Comparison of ENCODE assay signal across 14 cellular contexts in genomic region chr13:91922969-91923592, GRCh38.
DNase-seq lines count a peak whose midpoint lies in the region; ATAC-seq and TF ChIP-seq lines count a peak whose summit lies in the region.
"Had no signal": no experiment of that assay in that cellular context is flagged by ENCODE, and none has a peak within 500 bp of the region (broad histone marks: within the 10 kb centered on the region; RNA-seq: fewer than 3 reads in every experiment).

No MANE protein-coding gene starts in this region.

- CTCF ChIA-PET in WTC11 (lab: Charles Lee): no interaction called here

- TF ChIP-seq EP300 in Ishikawa (IDR thresholded peaks at IDR 0.05; ENCODE audit: borderline replicate concordance): no peak

- TF ChIP-seq CTCF in GM12865 (IDR thresholded peaks at IDR 0.05; ENCODE audit: insufficient read depth, low read depth, low read length, missing control alignments) (peak; percentile 5), WTC11 (IDR thresholded peaks at IDR 0.05) (no peak), mesothelial cell of epicardium (IDR thresholded peaks at IDR 0.05; ENCODE audit: unreplicated experiment) (peak; percentile 50), coronary artery (IDR thresholded peaks at IDR 0.05) (no peak)

- H3K4me3 Mint-ChIP-seq in WTC11 (no peak overlapping the region), mesothelial cell of epicardium (no peak overlapping the region)
- H3K4me3 Mint-ChIP-seq: CD4-positive, CD25-positive, alpha-beta regulatory T cell; central memory CD8-positive, alpha-beta T cell had no signal

- POLR2A ChIA-PET in WTC11 (lab: Charles Lee): no interaction called here

- peak; percentile 30 for TF ChIP-seq RAD21 in Ishikawa (IDR thresholded peaks at IDR 0.05; ENCODE audit: low read depth)

- H3K27me3 Mint-ChIP-seq in WTC11 (ENCODE audit: low read depth) (no peaks in the 10 kb centered on the region; the same call in 1 of the 2 replicates), mesothelial cell of epicardium (ENCODE audit: low read depth) (peaks cover 8% of the 10 kb centered on the region)
- H3K27me3 Mint-ChIP-seq: CD4-positive, CD25-positive, alpha-beta regulatory T cell; central memory CD8-positive, alpha-beta T cell had no signal

- H3K27ac Mint-ChIP-seq in WTC11: no peak overlapping the region
- no peak overlapping the region for H3K27ac Mint-ChIP-seq in mesothelial cell of epicardium
- H3K27ac Mint-ChIP-seq: CD4-positive, CD25-positive, alpha-beta regulatory T cell had no signal

- H3K4me3 ChIP-seq in GM12865 (ENCODE audit: low read depth, low read length): no peak overlapping the region
- no peak overlapping the region for H3K4me3 ChIP-seq in coronary artery
- H3K4me3 ChIP-seq: HAP-1 had no signal

- H3K9me3 Mint-ChIP-seq in WTC11: no peaks in the 10 kb centered on the region
- no peaks in the 10 kb centered on the region for H3K9me3 Mint-ChIP-seq in mesothelial cell of epicardium

- H3K36me3 Mint-ChIP-seq in WTC11: no peaks in the 10 kb centered on the region
- no peaks in the 10 kb centered on the region for H3K36me3 Mint-ChIP-seq in mesothelial cell of epicardium
- H3K36me3 Mint-ChIP-seq: CD4-positive, CD25-positive, alpha-beta regulatory T cell had no signal

- H3K4me1 Mint-ChIP-seq in WTC11 (no peaks in the 10 kb centered on the region), mesothelial cell of epicardium (peaks cover 2% of the 10 kb centered on the region)
- H3K4me1 Mint-ChIP-seq: CD4-positive, CD25-positive, alpha-beta regulatory T cell; central memory CD8-positive, alpha-beta T cell had no signal

- DNase-seq in GM12865 (ENCODE audit: low read depth): no peak
- DNase-seq in WTC11 (ENCODE audit: low spot score): no peak
- no peak for DNase-seq in mesothelial cell of epicardium (ENCODE audit: low spot score in 2 of 2, unreplicated experiment in 2 of 2)
- DNase-seq in T-helper 1 cell: no peak
- DNase-seq in GM19238 (ENCODE audit: insufficient read length, low spot score): no peak
- DNase-seq in NCI-H524 treated with DMSO at 0.1 percent for 48 hours (lab: John Stamatoyannopoulos, UW): no peak
- DNase-seq in coronary artery (ENCODE audit: low spot score): no peak
- DNase-seq: CD4-positive, CD25-positive, alpha-beta regulatory T cell; NCI-H446 had no signal

- peak; percentile 87 for ATAC-seq in WTC11

- no peak overlapping the region for H3K27ac ChIP-seq in coronary artery
- H3K27ac ChIP-seq: HL-60, neutrophil had no signal

TF ChIP-seq in Ishikawa, 13 proteins besides CTCF, POLR2A, EP300 and RAD21:
- TF ChIP-seq CEBPB (IDR thresholded peaks at IDR 0.05) (no peak), FOXM1 (IDR thresholded peaks at IDR 0.05; ENCODE audit: borderline replicate concordance, low read depth) (no peak), EGR1 (IDR thresholded peaks at IDR 0.05) (no peak), TCF12 (IDR thresholded peaks at IDR 0.05; ENCODE audit: low read depth) (no peak), ZBTB7A (IDR thresholded peaks at IDR 0.05; ENCODE audit: low read depth) (no peak), USF1 (IDR thresholded peaks at IDR 0.05) (no peak), TEAD4 (IDR thresholded peaks at IDR 0.05) (no peak), REST (IDR thresholded peaks at IDR 0.05; ENCODE audit: low read depth) (no peak), MAX (IDR thresholded peaks at IDR 0.05) (no peak), NFIC (IDR thresholded peaks at IDR 0.05) (no peak), YY1 (IDR thresholded peaks at IDR 0.05; ENCODE audit: low read depth) (no peak), TAF1 (IDR thresholded peaks at IDR 0.05; ENCODE audit: low read depth) (no peak), CREB1 (IDR thresholded peaks at IDR 0.05; ENCODE audit: low read depth) (no peak)

TF ChIP-seq in WTC11, 78 proteins besides CTCF, POLR2A, EP300 and RAD21:
- TF ChIP-seq ZBTB21 (CRISPR knock-in tag; IDR thresholded peaks at IDR 0.05; ENCODE audit: borderline replicate concordance) (no peak), EMX1 (CRISPR knock-in tag; IDR thresholded peaks at IDR 0.05) (no peak), ATF3 (CRISPR knock-in tag; conservative IDR thresholded peaks at IDR 0.05) (no peak), JUN (CRISPR knock-in tag; IDR thresholded peaks at IDR 0.05) (no peak), ZNF423 (CRISPR knock-in tag; IDR thresholded peaks at IDR 0.05) (no peak), ZSCAN18 (CRISPR knock-in tag; IDR thresholded peaks at IDR 0.05) (no peak)

Comparison
In these comparisons a context has a peak if more than half of its experiments do, and no peak if none do; other contexts are left out.
1. CTCF ChIP-seq: peak in GM12865 (single experiment) and mesothelial cell of epicardium (single experiment); none in WTC11 (single experiment) and coronary artery (single experiment).